In genomic region chr19:35436477-35437141, GRCh38 we compare ENCODE assay signal across 8 cellular contexts. TPM values are rescaled to one million over a fixed set of nuclear protein-coding genes. Genes with fewer than 3 reads are reported as not detected.
DNase-seq lines count a peak whose midpoint lies in the region; ATAC-seq, FAIRE-seq and TF ChIP-seq lines count a peak whose summit lies in the region.

No MANE protein-coding gene starts in this region.

- H3K79me2 ChIP-seq in GM23248 (ENCODE audit: insufficient read depth): no peaks in the 10 kb centered on the region

- DNase-seq in A673 (ENCODE audit: low spot score) (peak; percentile 63), GM23248 (peak; percentile 39), heart left ventricle (no peak), progenitor cell of endocrine pancreas (ENCODE audit: low spot score, unreplicated experiment) (no peak), ecto neural progenitor cell (ENCODE audit: low spot score) (no peak), D721Med (ENCODE audit: insufficient read length, low spot score) (no peak)
- DNase-seq in activated CD4-positive, alpha-beta T cell treated with anti-CD3 and anti-CD28 coated beads, Interleukin-2, amount 10 ng/mL, durations not matched to agents 7 days and 5 days: peak; percentile 29

- peaks cover 4% of the 10 kb centered on the region for H3K9me3 Mint-ChIP-seq in activated CD4-positive, alpha-beta T cell treated with anti-CD3 and anti-CD28 coated beads, Interleukin-2, amount 10 ng/mL, durations not matched to agents 7 days and 5 days
- peaks cover 8% of the 10 kb centered on the region for H3K9me3 Mint-ChIP-seq in stimulated activated naive CD8-positive, alpha-beta T cell treated with anti-CD3 and anti-CD28 coated beads, Interleukin-15, Interleukin-2, amounts not matched to agents 100 ng/mL and 50 ng/mL, for 24 hours
- H3K9me3 Mint-ChIP-seq in progenitor cell of endocrine pancreas (ENCODE audit: low read depth): peaks cover 3% of the 10 kb centered on the region

- H3K36me3 ChIP-seq in A673 (ENCODE audit: insufficient read depth, low read length, poor library complexity, severe bottlenecking) (no peaks in the 10 kb centered on the region), GM23248 (ENCODE audit: low read depth) (no peaks in the 10 kb centered on the region), heart left ventricle (no peaks in the 10 kb centered on the region)

- no peak overlapping the region for H3K27ac ChIP-seq in A673 (ENCODE audit: low read depth, low read length, poor library complexity, severe bottlenecking)
- H3K27ac ChIP-seq in GM23248: no peak overlapping the region
- H3K27ac ChIP-seq in heart left ventricle: peak overlapping the region in 8 of 12 donors; percentile 9 to 81 (median 30)

- intact Hi-C loops in A673 (cut with micrococcal nuclease; ENCODE audit: unreplicated experiment): no loop called here
- intact Hi-C loops in heart left ventricle (cut with DNase I): loop anchor here in 1 of 10 donors (2.0 kb wide), 1 partner anchor 22 kb away; no protein-coding TSS in a partner anchor

- no peak overlapping the region for H3K4me2 ChIP-seq in GM23248 (ENCODE audit: unreplicated experiment)

- peak overlapping the region; percentile 9 for H3K4me3 Mint-ChIP-seq in activated CD4-positive, alpha-beta T cell treated with anti-CD3 and anti-CD28 coated beads, Interleukin-2, amount 10 ng/mL, durations not matched to agents 7 days and 5 days
- peak overlapping the region; percentile 69 for H3K4me3 Mint-ChIP-seq in stimulated activated naive CD8-positive, alpha-beta T cell treated with anti-CD3 and anti-CD28 coated beads, Interleukin-15, Interleukin-2, amounts not matched to agents 100 ng/mL and 50 ng/mL, for 24 hours
- no peak overlapping the region for H3K4me3 Mint-ChIP-seq in progenitor cell of endocrine pancreas (ENCODE audit: low read depth)

- H3F3A ChIP-seq in GM23248 (ENCODE audit: insufficient read depth): 0 out of 2 replicates have a peak, but pooled peaks cover 6% of the 10 kb centered on the region

- H3K9me2 ChIP-seq in GM23248 (ENCODE audit: insufficient read depth): no peaks in the 10 kb centered on the region

- H4K20me1 ChIP-seq in GM23248 (ENCODE audit: insufficient read depth): no peaks in the 10 kb centered on the region

- CTCF ChIA-PET in A673 (lab: Charles Lee): no interaction called here
- CTCF ChIA-PET in activated CD4-positive, alpha-beta T cell treated with anti-CD3 and anti-CD28 coated beads, Interleukin-2, amount 10 ng/mL, durations not matched to agents 7 days and 5 days (lab: Charles Lee): no interaction called here

- whole genome bisulfite sequencing in GM23248 (ENCODE audit: low coverage in 1 of 2, low lambda C conversion rate in 2 of 2, missing lambda C conversion rate in 2 of 2), 2 experiments: 1 to 5% methylated on average over 14 of the region's 14 CpGs
- WGBS in heart left ventricle, 4 donors: 2 to 6% (median 4%) methylated on average over 14 of the region's 14 CpGs

- no peak for TF ChIP-seq POLR2A in heart left ventricle (IDR thresholded peaks at IDR 0.05)

- H2AFZ ChIP-seq in GM23248: no peak overlapping the region

- H3K9ac ChIP-seq in GM23248: no peak overlapping the region

- in situ Hi-C loops in GM23248 (cut with MboI): no loop called here

- no peaks in the 10 kb centered on the region for H3K27me3 ChIP-seq in A673 (replicated peaks; ENCODE audit: insufficient read depth, low read depth, low read length, poor library complexity)
- peaks cover 32% of the 10 kb centered on the region; the same call in 1 of the 2 replicates for H3K27me3 ChIP-seq in GM23248 (replicated peaks; ENCODE audit: insufficient read depth)
- no peaks in the 10 kb centered on the region for H3K27me3 ChIP-seq in heart left ventricle

- peaks cover 3% of the 10 kb centered on the region for H3K36me3 Mint-ChIP-seq in activated CD4-positive, alpha-beta T cell treated with anti-CD3 and anti-CD28 coated beads, Interleukin-2, amount 10 ng/mL, durations not matched to agents 7 days and 5 days (ENCODE audit: low read depth)
- H3K36me3 Mint-ChIP-seq in stimulated activated naive CD8-positive, alpha-beta T cell treated with anti-CD3 and anti-CD28 coated beads, Interleukin-15, Interleukin-2, amounts not matched to agents 100 ng/mL and 50 ng/mL, for 24 hours (ENCODE audit: low read depth): peaks cover under 1% of the 10 kb centered on the region
- H3K36me3 Mint-ChIP-seq in progenitor cell of endocrine pancreas (ENCODE audit: insufficient read depth): no peaks in the 10 kb centered on the region

- no peak for FAIRE-seq in D721Med (lab: Jason Lieb, UNC)

- peak overlapping the region; percentile 78 for H3K27ac Mint-ChIP-seq in activated CD4-positive, alpha-beta T cell treated with anti-CD3 and anti-CD28 coated beads, Interleukin-2, amount 10 ng/mL, durations not matched to agents 7 days and 5 days
- H3K27ac Mint-ChIP-seq in stimulated activated naive CD8-positive, alpha-beta T cell treated with anti-CD3 and anti-CD28 coated beads, Interleukin-15, Interleukin-2, amounts not matched to agents 100 ng/mL and 50 ng/mL, for 24 hours: peak overlapping the region; percentile 86
- H3K27ac Mint-ChIP-seq in progenitor cell of endocrine pancreas: no peak overlapping the region

- ATAC-seq in heart left ventricle: peak in 3 of 4 donors; percentile 46 to 55 (median 52)

- no peaks in the 10 kb centered on the region for H3K9me3 ChIP-seq in A673 (ENCODE audit: low read depth, low read length, poor library complexity, severe bottlenecking)
- no peaks in the 10 kb centered on the region for H3K9me3 ChIP-seq in GM23248 (ENCODE audit: low read depth)
- H3K9me3 ChIP-seq in heart left ventricle: peaks cover 0 to 6% (median 1%) of the 10 kb centered on the region in 12 donors

- no peak overlapping the region for H3K4me3 ChIP-seq in A673 (ENCODE audit: low read depth, low read length, poor library complexity, severe bottlenecking)
- no peak overlapping the region for H3K4me3 ChIP-seq in GM23248
- H3K4me3 ChIP-seq in heart left ventricle: peak overlapping the region in 2 of 12 donors; percentile 12 to 25

- POLR2A ChIA-PET in A673 (lab: Charles Lee; ENCODE audit: low non-redundant PET): no interaction called here
- POLR2A ChIA-PET in activated CD4-positive, alpha-beta T cell treated with anti-CD3 and anti-CD28 coated beads, Interleukin-2, amount 10 ng/mL, durations not matched to agents 7 days and 5 days (lab: Charles Lee): no interaction called here

- BruUV-seq in A673 (replicated peaks; lab: Mats Ljungman, UMichigan): no TSS peak

- H3K4me1 Mint-ChIP-seq in activated CD4-positive, alpha-beta T cell treated with anti-CD3 and anti-CD28 coated beads, Interleukin-2, amount 10 ng/mL, durations not matched to agents 7 days and 5 days: peaks cover 24% of the 10 kb centered on the region
- H3K4me1 Mint-ChIP-seq in stimulated activated naive CD8-positive, alpha-beta T cell treated with anti-CD3 and anti-CD28 coated beads, Interleukin-15, Interleukin-2, amounts not matched to agents 100 ng/mL and 50 ng/mL, for 24 hours (ENCODE audit: low read depth): peaks cover 19% of the 10 kb centered on the region
- H3K4me1 Mint-ChIP-seq in progenitor cell of endocrine pancreas (ENCODE audit: low read depth): peaks cover 7% of the 10 kb centered on the region

- peaks cover 23% of the 10 kb centered on the region for H3K27me3 Mint-ChIP-seq in activated CD4-positive, alpha-beta T cell treated with anti-CD3 and anti-CD28 coated beads, Interleukin-2, amount 10 ng/mL, durations not matched to agents 7 days and 5 days
- peaks cover 19% of the 10 kb centered on the region for H3K27me3 Mint-ChIP-seq in stimulated activated naive CD8-positive, alpha-beta T cell treated with anti-CD3 and anti-CD28 coated beads, Interleukin-15, Interleukin-2, amounts not matched to agents 100 ng/mL and 50 ng/mL, for 24 hours
- H3K27me3 Mint-ChIP-seq in progenitor cell of endocrine pancreas: peaks cover 14% of the 10 kb centered on the region

- peaks cover 15% of the 10 kb centered on the region for H3K4me1 ChIP-seq in A673 (ENCODE audit: insufficient read depth, low read length, poor library complexity, severe bottlenecking)
- no peaks in the 10 kb centered on the region for H3K4me1 ChIP-seq in GM23248 (ENCODE audit: insufficient read depth)
- peaks cover 6 to 75% (median 31%) of the 10 kb centered on the region in 12 donors for H3K4me1 ChIP-seq in heart left ventricle

- no peak for TF ChIP-seq CTCF in A673 (conservative IDR thresholded peaks at IDR 0.05; ENCODE audit: low read depth, low read length)
- no peak for TF ChIP-seq CTCF in heart left ventricle (IDR thresholded peaks at IDR 0.05)
- TF ChIP-seq CTCF in progenitor cell of endocrine pancreas (IDR thresholded peaks at IDR 0.05; ENCODE audit: unreplicated experiment): no peak
- TF ChIP-seq CTCF in D721Med (IDR thresholded peaks at IDR 0.05; ENCODE audit: insufficient read depth, missing control alignments): no peak

RNA-seq across cellular contexts. Expression of gene FFAR2, which starts 11.4 kb away (rescaled TPM):
- not detected in 2 replicates for total RNA-seq in A673 (2021)
- total RNA-seq in GM23248 (2014; rRNA removed; shearing (Covaris generic)): not detected in 2 replicates
- not detected in 2 replicates for polyA plus RNA-seq in GM23248 (2016; fragmentation: Nextera tagmentation; extraction: Ambion mirVana)
- total RNA-seq in activated CD4-positive, alpha-beta T cell treated with anti-CD3 and anti-CD28 coated beads, Interleukin-2, amount 10 ng/mL, durations not matched to agents 7 days and 5 days: not detected
- total RNA-seq in heart left ventricle: 1 to 10 TPM in 2 of 9 donors, under 1 TPM in 6, not detected in 1; 0.12 to 3.4 (median 0.40) TPM
- polyA plus RNA-seq in heart left ventricle: under 1 TPM in 1 of 2 donors, not detected in 1; 0.15 TPM
- 1.2 and 1.9 TPM in 2 replicates for total RNA-seq in progenitor cell of endocrine pancreas

RNA-seq across cellular contexts. Expression of gene KRTDAP, which starts 53.7 kb away (rescaled TPM):
- total RNA-seq in A673 (2021) (not detected in 2 replicates), heart left ventricle (not detected), progenitor cell of endocrine pancreas (1.6 and 4.8 TPM in 2 replicates)
- not detected in 2 replicates for total RNA-seq in GM23248 (2014; rRNA removed; shearing (Covaris generic))
- polyA plus RNA-seq in GM23248 (2016; fragmentation: Nextera tagmentation; extraction: Ambion mirVana) (not detected in 2 replicates), heart left ventricle (not detected)
- total RNA-seq in activated CD4-positive, alpha-beta T cell treated with anti-CD3 and anti-CD28 coated beads, Interleukin-2, amount 10 ng/mL, durations not matched to agents 7 days and 5 days: not detected

Comparison
In these comparisons a context has a peak if more than half of its experiments do, and no peak if none do; other contexts are left out.
1. DNase-seq: peak in A673 (single experiment), GM23248 (single experiment) and activated CD4-positive, alpha-beta T cell treated with anti-CD3 and anti-CD28 coated beads, Interleukin-2, amount 10 ng/mL, durations not matched to agents 7 days and 5 days (single experiment); none in heart left ventricle (0 of 5), progenitor cell of endocrine pancreas (single experiment), ecto neural progenitor cell (single experiment) and D721Med (single experiment).
2. H3K27ac ChIP-seq: peak in heart left ventricle (8 of 12); none in A673 (single experiment) and GM23248 (single experiment).